1 cellular context compared by ENCODE assay signal in the genomic region with DNA sequence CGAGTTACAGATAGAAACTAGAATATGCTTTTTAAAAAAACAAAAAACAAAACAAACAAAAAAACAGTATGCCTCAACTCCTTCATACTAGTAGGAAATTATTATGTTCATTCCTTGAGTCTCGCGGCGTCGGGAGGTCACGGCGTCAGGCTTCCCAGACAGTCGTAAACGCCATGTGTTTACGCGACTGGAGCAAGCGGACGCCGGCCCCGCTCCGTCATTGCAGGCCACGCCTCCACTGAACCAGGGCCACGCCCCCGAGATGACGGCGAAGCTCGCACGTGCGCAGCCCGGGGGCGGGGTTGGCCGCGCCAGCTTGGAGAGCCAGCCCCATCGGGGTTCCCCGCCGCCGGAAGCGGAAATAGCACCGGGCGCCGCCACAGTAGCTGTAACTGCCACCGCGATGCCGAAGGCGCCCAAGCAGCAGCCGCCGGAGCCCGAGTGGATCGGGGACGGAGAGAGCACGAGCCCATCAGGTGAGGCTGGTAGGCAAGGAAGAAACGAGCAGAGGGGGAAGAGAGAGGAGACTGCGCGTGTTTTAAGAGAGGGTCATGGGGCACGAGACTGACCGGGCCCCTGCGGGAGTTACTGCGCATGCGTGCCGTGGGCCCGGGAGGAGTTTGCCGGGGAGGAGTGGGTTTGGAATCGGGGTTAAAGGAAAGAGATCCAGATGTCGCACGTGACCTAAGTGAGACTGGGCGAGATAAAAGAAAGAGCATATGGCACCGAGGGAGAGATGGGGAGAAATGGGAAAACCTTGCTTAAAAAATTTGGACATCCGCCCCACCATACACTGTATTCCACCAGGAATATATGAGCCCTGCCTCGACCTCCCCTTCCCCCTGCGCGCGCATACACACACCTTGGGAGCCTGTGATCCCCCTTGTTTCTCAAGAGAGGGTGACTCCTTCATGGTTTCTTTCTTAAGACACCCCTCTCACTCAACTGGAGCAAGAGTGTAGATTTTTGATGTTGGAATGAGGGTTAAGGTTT.
TF ChIP-seq lines count a peak whose summit lies in the region.

Gene ABCF1 (plus strand): TSS at position 358 of the 993 bp plus-strand sequence. CDS start 46 bp downstream, at position 404.

TF ChIP-seq in HepG2, 621 proteins besides CTCF, POLR2A, EP300 and RAD21 (continued from another document and continues in another):
- TF ChIP-seq HMGXB3 (CRISPR knock-in tag; IDR thresholded peaks at IDR 0.05; ENCODE audit: borderline replicate concordance) (no peak; the same call in none of the 2 replicates), XRCC5 (optimal IDR thresholded peaks at IDR 0.05; ENCODE audit: low read length) (peak; percentile 74), ZBTB20 (CRISPR knock-in tag; IDR thresholded peaks at IDR 0.05; ENCODE audit: borderline replicate concordance, low read depth) (peak; percentile 90), ZNF543 (CRISPR knock-in tag; IDR thresholded peaks at IDR 0.05) (peak; percentile 94), THAP7 (CRISPR knock-in tag; IDR thresholded peaks at IDR 0.05) (peak; percentile 86; the same call in 1 of the 2 replicates), RFXANK (CRISPR knock-in tag; IDR thresholded peaks at IDR 0.05) (no peak; the same call in 1 of the 2 replicates), MEIS2 (CRISPR knock-in tag; IDR thresholded peaks at IDR 0.05) (peak; percentile 79; the same call in 1 of the 2 replicates), ZNF800 (CRISPR knock-in tag; IDR thresholded peaks at IDR 0.05) (peak; percentile 94), RORA (CRISPR knock-in tag; IDR thresholded peaks at IDR 0.05) (no peak), ZFP82 (CRISPR knock-in tag; IDR thresholded peaks at IDR 0.05; ENCODE audit: borderline replicate concordance) (peak; percentile 59; the same call in 1 of the 2 replicates), ZNF296 (CRISPR knock-in tag; conservative IDR thresholded peaks at IDR 0.05) (no peak; the same call in 1 of the 2 replicates), ZGPAT (CRISPR knock-in tag; IDR thresholded peaks at IDR 0.05) (peak; percentile 99), RFX1 (IDR thresholded peaks at IDR 0.05) (no peak; the same call in 1 of the 2 replicates), ZNF451 (CRISPR knock-in tag; IDR thresholded peaks at IDR 0.05) (peak; percentile 96), MEIS1 (CRISPR knock-in tag; IDR thresholded peaks at IDR 0.05; ENCODE audit: borderline replicate concordance) (peak; percentile 83), ZSCAN21 (CRISPR knock-in tag; IDR thresholded peaks at IDR 0.05; ENCODE audit: borderline replicate concordance) (peak; percentile 95), ZFY (CRISPR knock-in tag; IDR thresholded peaks at IDR 0.05) (peak; percentile 98), NR2F2 (IDR thresholded peaks at IDR 0.05; ENCODE audit: borderline replicate concordance, low read depth) (peak; percentile 54; the same call in 1 of the 2 replicates), ZNF547 (CRISPR knock-in tag; IDR thresholded peaks at IDR 0.05) (peak; percentile 98), ATF7-NPFF (CRISPR knock-in tag; IDR thresholded peaks at IDR 0.05; ENCODE audit: low read depth) (peak; percentile 94), JARID2 (CRISPR knock-in tag; IDR thresholded peaks at IDR 0.05; ENCODE audit: insufficient replicate concordance) (no peak), GTF2F1 (IDR thresholded peaks at IDR 0.05; ENCODE audit: low read length) (0 out of 2 replicates have a peak, but pooled peaks have one; percentile 17), MED8 (CRISPR knock-in tag; IDR thresholded peaks at IDR 0.05; ENCODE audit: insufficient replicate concordance) (peak; percentile 81), ZNF672 (CRISPR knock-in tag; IDR thresholded peaks at IDR 0.05) (no peak), TOPORS (CRISPR knock-in tag; IDR thresholded peaks at IDR 0.05) (no peak), PHB2 (IDR thresholded peaks at IDR 0.05; ENCODE audit: partially characterized antibody) (no peak), NONO (IDR thresholded peaks at IDR 0.05) (no peak), NONO (CRISPR knock-in tag; conservative IDR thresholded peaks at IDR 0.05) (peak; percentile 93), ZNF354B (CRISPR knock-in tag; IDR thresholded peaks at IDR 0.05) (no peak), ARID5B (CRISPR knock-in tag; IDR thresholded peaks at IDR 0.05) (peak; percentile 84), ZNF616 (CRISPR knock-in tag; IDR thresholded peaks at IDR 0.05; ENCODE audit: low read depth) (peak; percentile 90), ZNF282 (IDR thresholded peaks at IDR 0.05; ENCODE audit: partially characterized antibody) (no peak), ZNF20 (CRISPR knock-in tag; IDR thresholded peaks at IDR 0.05) (no peak), ZFX (CRISPR knock-in tag; IDR thresholded peaks at IDR 0.05; ENCODE audit: low read depth) (peak; percentile 99), CHD2 (IDR thresholded peaks at IDR 0.05; ENCODE audit: low read depth, low read length) (peak; percentile 84), MAFG (CRISPR knock-in tag; IDR thresholded peaks at IDR 0.05) (no peak), ZNF883 (CRISPR knock-in tag; IDR thresholded peaks at IDR 0.05; ENCODE audit: not compliant biosample characterization) (peak; percentile 98), ZNF709 (CRISPR knock-in tag; IDR thresholded peaks at IDR 0.05) (peak; percentile 77; the same call in 1 of the 2 replicates)
- TF ChIP-seq, protein P1, sequence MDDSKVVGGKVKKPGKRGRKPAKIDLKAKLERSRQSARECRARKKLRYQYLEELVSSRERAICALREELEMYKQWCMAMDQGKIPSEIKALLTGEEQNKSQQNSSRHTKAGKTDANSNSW (CRISPR knock-in tag; IDR thresholded peaks at IDR 0.05; ENCODE audit: borderline replicate concordance), result peak; percentile 83; the same call in 1 of the 2 replicates
- TF ChIP-seq, protein P2, sequence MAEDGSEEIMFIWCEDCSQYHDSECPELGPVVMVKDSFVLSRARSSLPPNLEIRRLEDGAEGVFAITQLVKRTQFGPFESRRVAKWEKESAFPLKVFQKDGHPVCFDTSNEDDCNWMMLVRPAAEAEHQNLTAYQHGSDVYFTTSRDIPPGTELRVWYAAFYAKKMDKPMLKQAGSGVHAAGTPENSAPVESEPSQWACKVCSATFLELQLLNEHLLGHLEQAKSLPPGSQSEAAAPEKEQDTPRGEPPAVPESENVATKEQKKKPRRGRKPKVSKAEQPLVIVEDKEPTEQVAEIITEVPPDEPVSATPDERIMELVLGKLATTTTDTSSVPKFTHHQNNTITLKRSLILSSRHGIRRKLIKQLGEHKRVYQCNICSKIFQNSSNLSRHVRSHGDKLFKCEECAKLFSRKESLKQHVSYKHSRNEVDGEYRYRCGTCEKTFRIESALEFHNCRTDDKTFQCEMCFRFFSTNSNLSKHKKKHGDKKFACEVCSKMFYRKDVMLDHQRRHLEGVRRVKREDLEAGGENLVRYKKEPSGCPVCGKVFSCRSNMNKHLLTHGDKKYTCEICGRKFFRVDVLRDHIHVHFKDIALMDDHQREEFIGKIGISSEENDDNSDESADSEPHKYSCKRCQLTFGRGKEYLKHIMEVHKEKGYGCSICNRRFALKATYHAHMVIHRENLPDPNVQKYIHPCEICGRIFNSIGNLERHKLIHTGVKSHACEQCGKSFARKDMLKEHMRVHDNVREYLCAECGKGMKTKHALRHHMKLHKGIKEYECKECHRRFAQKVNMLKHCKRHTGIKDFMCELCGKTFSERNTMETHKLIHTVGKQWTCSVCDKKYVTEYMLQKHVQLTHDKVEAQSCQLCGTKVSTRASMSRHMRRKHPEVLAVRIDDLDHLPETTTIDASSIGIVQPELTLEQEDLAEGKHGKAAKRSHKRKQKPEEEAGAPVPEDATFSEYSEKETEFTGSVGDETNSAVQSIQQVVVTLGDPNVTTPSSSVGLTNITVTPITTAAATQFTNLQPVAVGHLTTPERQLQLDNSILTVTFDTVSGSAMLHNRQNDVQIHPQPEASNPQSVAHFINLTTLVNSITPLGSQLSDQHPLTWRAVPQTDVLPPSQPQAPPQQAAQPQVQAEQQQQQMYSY (CRISPR knock-in tag; IDR thresholded peaks at IDR 0.05), result peak; percentile 54
- TF ChIP-seq, protein P3, sequence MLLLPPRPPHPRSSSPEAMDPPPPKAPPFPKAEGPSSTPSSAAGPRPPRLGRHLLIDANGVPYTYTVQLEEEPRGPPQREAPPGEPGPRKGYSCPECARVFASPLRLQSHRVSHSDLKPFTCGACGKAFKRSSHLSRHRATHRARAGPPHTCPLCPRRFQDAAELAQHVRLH (CRISPR knock-in tag; IDR thresholded peaks at IDR 0.05; ENCODE audit: borderline replicate concordance, low read depth), result peak; percentile 100
